ENCODE assay signal across 8 cellular contexts in the genomic region with DNA sequence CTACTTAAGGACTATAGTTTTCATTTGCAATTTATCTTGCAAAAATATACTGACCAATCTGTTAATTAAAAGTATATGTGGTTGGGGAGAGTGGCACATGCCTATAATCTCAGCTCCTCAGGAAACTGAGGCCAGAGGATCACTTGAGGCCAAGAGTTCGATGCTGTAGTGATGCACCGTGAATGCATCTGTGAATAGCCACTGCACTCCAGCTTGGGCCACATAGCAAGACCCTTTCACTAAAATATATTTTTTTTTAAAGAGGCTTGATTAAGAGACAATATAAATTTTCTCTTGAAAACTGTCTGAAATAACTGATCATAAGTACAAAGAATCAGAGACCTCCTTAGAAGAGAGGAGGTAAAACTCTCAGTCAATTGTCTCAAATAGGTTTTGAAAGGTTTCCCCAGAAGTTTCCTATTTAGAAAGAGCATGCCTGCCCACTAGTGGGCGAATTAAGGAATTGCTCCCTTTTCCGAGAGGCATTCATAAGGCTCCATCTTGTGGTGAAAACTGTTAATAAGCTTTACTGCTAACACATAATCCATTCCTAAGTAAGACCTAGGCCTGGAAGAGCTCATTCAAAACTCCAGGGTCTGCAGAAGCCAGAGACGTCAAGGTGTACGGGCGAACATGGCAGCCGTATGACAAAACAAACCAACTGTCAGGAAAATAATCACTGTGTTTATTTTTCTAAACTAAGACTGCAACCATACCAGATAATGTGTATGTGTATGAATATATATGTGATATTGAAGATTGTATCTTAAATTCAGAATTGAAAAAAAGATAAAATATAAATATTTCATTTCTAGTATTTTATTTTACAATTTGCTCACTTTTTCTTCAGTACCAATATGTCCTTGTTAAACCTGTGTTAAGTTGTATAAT. TPM values are rescaled to one million over a fixed set of nuclear protein-coding genes. Genes with fewer than 3 reads are reported as not detected.
A peak's percentile ranks its signal among the peaks of the same experiment; 100 is the strongest.
DNase-seq lines count a peak whose midpoint lies in the region; ATAC-seq and TF ChIP-seq lines count a peak whose summit lies in the region.

No MANE protein-coding gene starts in this region.

- no peak for TF ChIP-seq POLR2A in upper lobe of left lung (IDR thresholded peaks at IDR 0.05)

- H3K4me1 ChIP-seq in PC-9 (replicated peaks; ENCODE audit: insufficient read depth) (no peaks in the 10 kb centered on the region), upper lobe of left lung (peaks cover 0 to 3% (median 0%) of the 10 kb centered on the region in 4 donors)

- POLR2A ChIA-PET in PC-9 (lab: Charles Lee; ENCODE audit: unreplicated experiment): interaction anchor here (0.5 to 0.7 kb wide), 3 partner anchors 204 to 415 kb away, joined by 3 to 6 read pairs (median 6); no protein-coding TSS in a partner anchor

- peak; percentile 70 to 72 for ATAC-seq in activated T-cell treated with anti-CD3 and anti-CD28 coated beads, Interleukin-2, amount 50 U/mL, for 72 hours (replicated peaks in 1 of 2)
- ATAC-seq in upper lobe of left lung (ENCODE audit: low FRiP score in 2 of 2): peak; percentile 80 to 96

- intact Hi-C loops in PC-9 (cut with micrococcal nuclease; ENCODE audit: unreplicated experiment): loop anchor here (1.0 to 10.0 kb wide), 16 partner anchors 43 to 892 kb away; partner anchors contain the start of gene EPHA1

- H3K4me1 Mint-ChIP-seq in activated T-cell treated with anti-CD3 and anti-CD28 coated beads, Interleukin-2, amount 50 U/mL, for 72 hours (ENCODE audit: low read depth): no peaks in the 10 kb centered on the region

- peak; percentile 100 for TF ChIP-seq CTCF in PC-9 (conservative IDR thresholded peaks at IDR 0.05)
- peak; percentile 99 for TF ChIP-seq CTCF in fibroblast of the aortic adventitia (IDR thresholded peaks at IDR 0.05; ENCODE audit: insufficient read depth, low read length)
- peak; percentile 94 to 99 (median 98) for TF ChIP-seq CTCF in upper lobe of left lung (IDR thresholded peaks at IDR 0.05)

- no peaks in the 10 kb centered on the region for H3K9me2 ChIP-seq in PC-9 (ENCODE audit: insufficient read depth)

- BruUV-seq in PC-9 (replicated peaks; lab: Mats Ljungman, UMichigan): no TSS peak

- H3K9me3 Mint-ChIP-seq in activated T-cell treated with anti-CD3 and anti-CD28 coated beads, Interleukin-2, amount 50 U/mL, for 72 hours: no peaks in the 10 kb centered on the region

- H3K4me2 ChIP-seq in PC-9: no peak overlapping the region

- no peaks in the 10 kb centered on the region for H3F3A ChIP-seq in PC-9 (ENCODE audit: insufficient read depth, low read depth)

- no peak for TF ChIP-seq EP300 in upper lobe of left lung (IDR thresholded peaks at IDR 0.05)

- DNase-seq in GM03348 (ENCODE audit: low spot score): peak; percentile 80
- DNase-seq in H4 (ENCODE audit: low spot score): peak; percentile 81
- peak; percentile 86 for DNase-seq in LHCN-M2 (ENCODE audit: low read depth)
- peak; percentile 61 to 76 for DNase-seq in PC-9
- DNase-seq in activated T-cell treated with anti-CD3 and anti-CD28 coated beads, Interleukin-2, amount 50 U/mL, for 72 hours: peak; percentile 58 to 68
- DNase-seq in fibroblast of the aortic adventitia (ENCODE audit: low read depth): peak; percentile 94
- DNase-seq in nucleus accumbens (lab: John Stamatoyannopoulos, UW): peak in 40 of 56 donors; percentile 4 to 70 (median 32)
- peak in 1 of 2 donors; percentile 47 for DNase-seq in upper lobe of left lung

- CTCF ChIA-PET in PC-9 (lab: Charles Lee): interaction anchor here (0.6 to 4.3 kb wide), 27 partner anchors 24 to 891 kb away, joined by 3 to 54 read pairs (median 4); partner anchors contain the start of genes CASP2 and GSTK1

- H3K36me3 ChIP-seq in PC-9 (ENCODE audit: low read depth) (no peaks in the 10 kb centered on the region), upper lobe of left lung (no peaks in the 10 kb centered on the region)

- H4K20me1 ChIP-seq in PC-9 (ENCODE audit: insufficient read depth): no peaks in the 10 kb centered on the region

- H3K27ac Mint-ChIP-seq in activated T-cell treated with anti-CD3 and anti-CD28 coated beads, Interleukin-2, amount 50 U/mL, for 72 hours: no peak overlapping the region

- no peaks in the 10 kb centered on the region for H3K9me3 ChIP-seq in PC-9 (ENCODE audit: insufficient read depth, low read depth)
- no peaks in the 10 kb centered on the region for H3K9me3 ChIP-seq in upper lobe of left lung

- WGBS in upper lobe of left lung, 2 donors: 19 to 22% methylated on average over 8 of the region's 8 CpGs

- H3K4me3 ChIP-seq in PC-9 (no peak overlapping the region), fibroblast of the aortic adventitia (ENCODE audit: low read depth, low read length) (no peak overlapping the region), upper lobe of left lung (no peak overlapping the region)

- peaks cover 12% of the 10 kb centered on the region for H3K27me3 Mint-ChIP-seq in activated T-cell treated with anti-CD3 and anti-CD28 coated beads, Interleukin-2, amount 50 U/mL, for 72 hours (ENCODE audit: low read depth)

- H3K79me2 ChIP-seq in PC-9 (ENCODE audit: low read depth): no peaks in the 10 kb centered on the region

- H3K27me3 ChIP-seq in PC-9 (ENCODE audit: insufficient read depth, low read depth) (no peaks in the 10 kb centered on the region), upper lobe of left lung (no peaks in the 10 kb centered on the region)

- H3K27ac ChIP-seq in PC-9 (no peak overlapping the region), upper lobe of left lung (no peak overlapping the region)

- H2AFZ ChIP-seq in PC-9: no peak overlapping the region

- no peak overlapping the region for H3K4me3 Mint-ChIP-seq in activated T-cell treated with anti-CD3 and anti-CD28 coated beads, Interleukin-2, amount 50 U/mL, for 72 hours

- no peaks in the 10 kb centered on the region for H3K36me3 Mint-ChIP-seq in activated T-cell treated with anti-CD3 and anti-CD28 coated beads, Interleukin-2, amount 50 U/mL, for 72 hours (ENCODE audit: insufficient read depth in 2 of 2)

RNA-seq across cellular contexts. Expression of gene TAS2R40, which starts 6.8 kb away (rescaled TPM):
- not detected in 2 replicates for total RNA-seq in H4 (2014; rRNA removed; shearing (Covaris generic))
- total RNA-seq in LHCN-M2 (2014; rRNA removed) (not detected in 2 replicates), PC-9 (2021) (not detected in 2 replicates), fibroblast of the aortic adventitia (ENCODE audit: low replicate concordance) (not detected in 2 replicates), upper lobe of left lung (not detected)
- polyA plus RNA-seq in LHCN-M2 (2012): not detected
- total RNA-seq in activated T-cell treated with anti-CD3 and anti-CD28 coated beads, Interleukin-2, amount 50 U/mL, for 72 hours: not detected

RNA-seq across cellular contexts. Expression of gene TAS2R39, which starts 31.8 kb away (rescaled TPM):
- total RNA-seq in H4 (2014; rRNA removed; shearing (Covaris generic)): not detected in 2 replicates
- total RNA-seq in LHCN-M2 (2014; rRNA removed): not detected in 2 replicates
- polyA plus RNA-seq in LHCN-M2 (2012): not detected
- total RNA-seq in PC-9 (2021): not detected in 2 replicates
- not detected for total RNA-seq in activated T-cell treated with anti-CD3 and anti-CD28 coated beads, Interleukin-2, amount 50 U/mL, for 72 hours
- total RNA-seq in fibroblast of the aortic adventitia (ENCODE audit: low replicate concordance): not detected in 2 replicates
- not detected for total RNA-seq in upper lobe of left lung

RNA-seq across cellular contexts. Expression of gene GSTK1, which starts 48.2 kb away (rescaled TPM):
- 117 and 152 TPM in 2 replicates for total RNA-seq in H4 (2014; rRNA removed; shearing (Covaris generic))
- total RNA-seq in LHCN-M2 (2014; rRNA removed) (233 and 262 TPM in 2 replicates), PC-9 (2021) (239 and 244 TPM in 2 replicates), fibroblast of the aortic adventitia (ENCODE audit: low replicate concordance) (53.3 and 91.9 TPM in 2 replicates), upper lobe of left lung (100 to 1,000 TPM; 140 to 194 (median 158) TPM)
- polyA plus RNA-seq in LHCN-M2 (2012): 229 TPM
- 100 to 1,000 TPM; 242 to 298 TPM for total RNA-seq in activated T-cell treated with anti-CD3 and anti-CD28 coated beads, Interleukin-2, amount 50 U/mL, for 72 hours
